ENCODE assay signal across 19 cellular contexts in the genomic region with DNA sequence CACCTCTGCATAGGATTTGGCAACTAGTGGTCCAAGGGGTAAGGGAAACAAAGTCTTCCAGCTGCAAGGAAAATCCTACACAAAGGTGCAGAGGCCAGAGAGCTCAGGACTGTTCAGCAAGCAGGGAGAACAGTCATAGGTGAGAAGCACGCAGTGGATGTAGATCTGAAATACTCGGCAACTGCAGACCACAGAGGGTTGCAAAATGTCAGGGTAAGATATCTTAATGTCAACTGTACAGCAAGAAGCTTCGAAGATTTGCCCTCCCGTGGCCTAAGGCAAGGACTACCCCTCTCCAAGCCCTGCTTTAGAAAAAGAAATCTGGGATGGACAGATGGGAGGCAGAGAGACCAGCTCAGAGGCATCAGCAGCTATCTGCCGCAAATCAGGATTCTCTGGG.
DNase-seq lines count a peak whose midpoint lies in the region; FAIRE-seq and TF ChIP-seq lines count a peak whose summit lies in the region.
"Had no signal": no experiment of that assay in that cellular context is flagged by ENCODE, and none has a peak within 500 bp of the region (broad histone marks: within the 10 kb centered on the region; RNA-seq: fewer than 3 reads in every experiment).

No MANE protein-coding gene starts in this region.

- H2BK15ac ChIP-seq in H1 (ENCODE audit: low read length), result peak overlapping the region; percentile 72; the same call in 1 of the 2 replicates

- H3K79me2 ChIP-seq in H1 (ENCODE audit: control insufficient read depth in 1 of 2, insufficient read depth in 2 of 2, low read length in 2 of 2) (no peaks in the 10 kb centered on the region), trophoblast cell (ENCODE audit: control insufficient read depth, insufficient read depth, low read length, poor library complexity) (no peaks in the 10 kb centered on the region)

- no peak for FAIRE-seq in H1 (lab: Jason Lieb, UNC)
- FAIRE-seq: D721Med had no signal

- H3K18ac ChIP-seq in H1 (ENCODE audit: extremely low read depth, low read length) (no peak overlapping the region), trophoblast cell (ENCODE audit: low read length) (no peak overlapping the region)

- H3K4ac ChIP-seq in H1 (replicated peaks; ENCODE audit: insufficient read length, low read depth, low read length) (no peak overlapping the region), trophoblast cell (ENCODE audit: low read depth, low read length) (no peak overlapping the region)

- H3K27ac ChIP-seq in BLaER1, result peak overlapping the region; percentile 52
- no peak overlapping the region for H3K27ac ChIP-seq in H1 (ENCODE audit: low read depth, low read length)
- H3K27ac ChIP-seq in trophoblast cell (ENCODE audit: low read depth, low read length), result no peak overlapping the region

- no peak for TF ChIP-seq CTCF in H1 (IDR thresholded peaks at IDR 0.05; ENCODE audit: control extremely low read depth in 1 of 3, insufficient read depth in 1 of 3, low read depth in 1 of 3, low read length in 3 of 3)

- H4K91ac ChIP-seq in H1 (replicated peaks; ENCODE audit: insufficient read length, low read length) (no peak overlapping the region), trophoblast cell (ENCODE audit: low read depth, low read length) (no peak overlapping the region)

- H2BK5ac ChIP-seq in H1 (ENCODE audit: low read depth, low read length), result no peak overlapping the region; the same call in 1 of the 2 replicates
- H2BK5ac ChIP-seq in trophoblast cell (ENCODE audit: low read depth, low read length, poor library complexity), result no peak overlapping the region

- no peak overlapping the region for H3K56ac ChIP-seq in H1 (replicated peaks; ENCODE audit: insufficient read length, low read depth, low read length)

- H4K8ac ChIP-seq in H1 (ENCODE audit: extremely low read depth, insufficient read depth, low read length), result no peak overlapping the region
- no peak overlapping the region for H4K8ac ChIP-seq in trophoblast cell (ENCODE audit: low read depth, low read length)

- peak overlapping the region; percentile 55; the same call in 1 of the 2 replicates for H2BK12ac ChIP-seq in H1 (ENCODE audit: low read depth, low read length)
- H2BK12ac ChIP-seq in trophoblast cell (ENCODE audit: low read length), result no peak overlapping the region

- H4K5ac ChIP-seq in H1 (ENCODE audit: insufficient read length, low read depth, low read length), result no peak overlapping the region

- H3K27me3 ChIP-seq in BLaER1 (no peaks in the 10 kb centered on the region), NT2/D1 (ENCODE audit: insufficient read depth, insufficient read length) (no peaks in the 10 kb centered on the region), H1 (replicated peaks in 1 of 4; ENCODE audit: control insufficient read depth in 3 of 4, extremely low read depth in 1 of 4, insufficient read depth in 3 of 4, low read length in 3 of 4) (no peaks in the 10 kb centered on the region), trophoblast cell (ENCODE audit: insufficient read depth, low read length) (no peaks in the 10 kb centered on the region)

- no peaks in the 10 kb centered on the region for H3K79me1 ChIP-seq in H1 (ENCODE audit: low read depth, low read length)
- peaks cover 5% of the 10 kb centered on the region for H3K79me1 ChIP-seq in trophoblast cell (ENCODE audit: low read length)

- CTCF ChIA-PET in H1 (lab: Charles Lee; ENCODE audit: partially characterized antibody), result interaction anchor here (0.7 to 1.3 kb wide), 5 partner anchors 9 to 338 kb away, joined by 3 to 6 read pairs (median 4); no protein-coding TSS in a partner anchor

- no peaks in the 10 kb centered on the region; the same call in 1 of the 2 replicates for H3K23me2 ChIP-seq in H1 (ENCODE audit: low read depth, low read length)

- H3K4me1 ChIP-seq in BLaER1, result peaks cover 62% of the 10 kb centered on the region
- peaks cover 6% of the 10 kb centered on the region for H3K4me1 ChIP-seq in NT2/D1 (ENCODE audit: insufficient read depth, insufficient read length)
- H3K4me1 ChIP-seq in H1 (replicated peaks in 1 of 4; ENCODE audit: control insufficient read depth in 3 of 4, insufficient read depth in 4 of 4, low read length in 3 of 4), result peaks cover 0 to 9% (median 4%) of the 10 kb centered on the region in 4 experiments; a peak in 6 of 7 replicates
- H3K4me1 ChIP-seq in trophoblast cell (ENCODE audit: control insufficient read depth in 1 of 2, insufficient read depth in 2 of 2, low read length in 2 of 2), result peaks cover 9 to 12% of the 10 kb centered on the region in 2 experiments

- no peaks in the 10 kb centered on the region for H4K20me1 ChIP-seq in BLaER1
- H4K20me1 ChIP-seq in H1 (replicated peaks in 1 of 2; ENCODE audit: control insufficient read depth in 1 of 2, insufficient read depth in 2 of 2, low read length in 2 of 2), result no peaks in the 10 kb centered on the region

- 91% methylated on average over 5 of the region's 5 CpGs; no CpG with 5 or more reads in 1 of the 2 experiments for WGBS in H1 (ENCODE audit: extremely low coverage in 1 of 2, insufficient coverage in 1 of 2, insufficient read length in 1 of 2, insufficient replicate concordance in 2 of 2, low coverage in 1 of 2, low lambda C conversion rate in 2 of 2, missing lambda C conversion rate in 1 of 2), 2 experiments
- WGBS in trophoblast cell (ENCODE audit: extremely low coverage, insufficient coverage, insufficient read length), result no CpG with 5 or more reads among the region's 5 CpGs

- H2BK120ac ChIP-seq in H1 (replicated peaks; ENCODE audit: low read depth, low read length) (no peak overlapping the region), trophoblast cell (ENCODE audit: insufficient read depth, low read length, poor library complexity) (no peak overlapping the region)

- H3K9ac ChIP-seq in BLaER1, result peak overlapping the region; percentile 4; the same call in 1 of the 2 replicates
- peak overlapping the region; percentile 47 for H3K9ac ChIP-seq in NT2/D1 (ENCODE audit: insufficient read length, low read depth)
- H3K9ac ChIP-seq in H1 (replicated peaks in 1 of 4; ENCODE audit: extremely low read depth in 1 of 4, low read depth in 3 of 4, low read length in 3 of 4), result no peak overlapping the region
- H3K9ac ChIP-seq in trophoblast cell (ENCODE audit: low read length), result no peak overlapping the region
- H3K9ac ChIP-seq: SK-N-SH had no signal

- H3K4me2 ChIP-seq in BLaER1, result peak overlapping the region; percentile 68
- no peak overlapping the region for H3K4me2 ChIP-seq in H1 (ENCODE audit: insufficient read depth in 1 of 2, low read depth in 2 of 2, low read length in 2 of 2)
- H3K4me2 ChIP-seq in trophoblast cell (ENCODE audit: low read length), result no peak overlapping the region
- H3K4me2 ChIP-seq: SK-N-SH had no signal

- H3K36me3 ChIP-seq in BLaER1 (no peaks in the 10 kb centered on the region), NT2/D1 (ENCODE audit: insufficient read depth, insufficient read length, low read length) (no peaks in the 10 kb centered on the region), H1 (ENCODE audit: control insufficient read depth in 2 of 4, insufficient read depth in 4 of 4, low read length in 3 of 4) (no peaks in the 10 kb centered on the region), trophoblast cell (ENCODE audit: control insufficient read depth in 1 of 2, insufficient read depth in 2 of 2, low read length in 2 of 2) (no peaks in the 10 kb centered on the region)

- DNase-seq in GF-D8 (lab: John Stamatoyannopoulos, UW) (peak; percentile 21), NT2/D1 (ENCODE audit: low read depth, low spot score) (no peak), H1 (ENCODE audit: low read depth in 1 of 2, low spot score in 2 of 2) (no peak), trophoblast cell (no peak), activated T-cell treated with anti-CD3 and anti-CD28 coated beads for 4 hours (no peak)
- DNase-seq in activated CD8-positive, alpha-beta memory T cell treated with anti-CD3 and anti-CD28 coated beads, Interleukin-2, amount 50 U/mL, for 48 hours, result no peak
- DNase-seq: C1 segment of cervical spinal cord; CD8-positive, alpha-beta memory T cell; H9; NCI-H1417 treated with DMSO at 0.1 percent for 48 hours; NCI-H187 treated with DMSO at 0.1 percent for 48 hours; NCI-H2227 treated with DMSO at 0.1 percent for 48 hours; NCI-H510A treated with DMSO at 0.1 percent for 48 hours; NCI-H774; Right ventricle myocardium superior; SK-N-SH; T-helper 1 cell had no signal

- H3K14ac ChIP-seq in H1 (ENCODE audit: insufficient read length), result no peak overlapping the region
- no peak overlapping the region for H3K14ac ChIP-seq in trophoblast cell (ENCODE audit: low read length)

- H2AK5ac ChIP-seq in H1 (ENCODE audit: low read depth, low read length) (no peak overlapping the region), trophoblast cell (ENCODE audit: low read length) (no peak overlapping the region)

- H3K23ac ChIP-seq in H1 (ENCODE audit: insufficient read length) (no peak overlapping the region), trophoblast cell (ENCODE audit: low read length) (no peak overlapping the region)

- no peak overlapping the region for H4K12ac ChIP-seq in trophoblast cell (ENCODE audit: low read depth, low read length)

- 0 out of 2 replicates have a peak, but pooled peaks cover 3% of the 10 kb centered on the region for H3K9me3 ChIP-seq in BLaER1
- peaks cover 7% of the 10 kb centered on the region; the same call in 1 of the 2 replicates for H3K9me3 ChIP-seq in NT2/D1 (ENCODE audit: insufficient read depth, low read length)
- H3K9me3 ChIP-seq in H1 (ENCODE audit: insufficient read depth in 2 of 2, low read depth in 1 of 2, low read length in 1 of 2), result no peaks in the 10 kb centered on the region
- H3K9me3 ChIP-seq in trophoblast cell (ENCODE audit: insufficient read depth, low read depth, low read length), result peaks cover 3% of the 10 kb centered on the region
- H3K9me3 ChIP-seq: SK-N-SH had no signal

- no peak for TF ChIP-seq RAD21 in H1 (IDR thresholded peaks at IDR 0.05 in 1 of 2, conservative IDR thresholded peaks at IDR 0.05 in 1 of 2; ENCODE audit: low read depth in 2 of 2, low read length in 2 of 2)

- POLR2A ChIA-PET in H1 (lab: Charles Lee; ENCODE audit: partially characterized antibody), result interaction anchor here (0.6 kb wide), 1 partner anchor 26 kb away, joined by 4 read pairs; no protein-coding TSS in a partner anchor

- no peak overlapping the region for H2BK20ac ChIP-seq in H1 (ENCODE audit: low read length)

- H3K4me3 ChIP-seq in BLaER1, result no peak overlapping the region
- H3K4me3 ChIP-seq in NT2/D1 (ENCODE audit: insufficient read length, low read depth), result no peak overlapping the region
- no peak overlapping the region for H3K4me3 ChIP-seq in H1 (ENCODE audit: extremely low read depth in 1 of 4, insufficient read depth in 2 of 4, low read depth in 3 of 4, low read length in 4 of 4)
- no peak overlapping the region for H3K4me3 ChIP-seq in trophoblast cell (ENCODE audit: low read depth, low read length)

- H2AFZ ChIP-seq in H1 (ENCODE audit: low read length), result 0 out of 2 replicates have a peak overlapping the region, but pooled peaks have one; percentile 39
- no peak overlapping the region for H2AFZ ChIP-seq in trophoblast cell (ENCODE audit: insufficient read depth, low read length, poor library complexity)

- TF ChIP-seq EP300 in H1 (IDR thresholded peaks at IDR 0.05; ENCODE audit: borderline replicate concordance in 1 of 2, low read depth in 2 of 2, low read length in 2 of 2), result no peak

- TF ChIP-seq POLR2A in H1 (IDR thresholded peaks at IDR 0.05; ENCODE audit: control extremely low read depth in 1 of 2, low read depth in 2 of 2, low read length in 2 of 2), result no peak

TF ChIP-seq in H1, 55 proteins besides CTCF, POLR2A, EP300 and RAD21 (continues in another document):
- TF ChIP-seq SUZ12 (IDR thresholded peaks at IDR 0.05; ENCODE audit: low read length) (no peak), JUN (IDR thresholded peaks at IDR 0.05; ENCODE audit: low read depth, low read length) (no peak)

Comparison
In these comparisons a context has a peak if more than half of its experiments do, and no peak if none do; other contexts are left out.
1. H3K9ac ChIP-seq: peak in BLaER1 (single experiment) and NT2/D1 (single experiment); none in H1 (0 of 4) and trophoblast cell (single experiment).